11 cellular contexts compared by ENCODE assay signal in genomic region chr5:170552486-170553122, GRCh38. TPM values are rescaled to one million over a fixed set of nuclear protein-coding genes. Genes with fewer than 3 reads are reported as not detected.
DNase-seq lines count a peak whose midpoint lies in the region; ATAC-seq and TF ChIP-seq lines count a peak whose summit lies in the region.
"Had no signal": no experiment of that assay in that cellular context is flagged by ENCODE, and none has a peak within 500 bp of the region (broad histone marks: within the 10 kb centered on the region; RNA-seq: fewer than 3 reads in every experiment).

No MANE protein-coding gene starts in this region.

- H3K4me1 ChIP-seq in left ventricle myocardium inferior (peaks cover 23% of the 10 kb centered on the region), rectal smooth muscle tissue (ENCODE audit: control insufficient read depth, insufficient read depth, low read length) (peaks cover 9% of the 10 kb centered on the region)

- H3K9ac ChIP-seq in rectal smooth muscle tissue (ENCODE audit: low read length) = no peak overlapping the region

- no peak overlapping the region for H3K4me3 ChIP-seq in left ventricle myocardium inferior
- no peak overlapping the region for H3K4me3 ChIP-seq in rectal smooth muscle tissue (ENCODE audit: low read length)
- H3K4me3 ChIP-seq: SK-N-MC, thoracic aorta had no signal

- ATAC-seq in activated CD8-positive, alpha-beta T cell treated with anti-CD3 and anti-CD28 coated beads, Interleukin-2, amount 10 ng/mL, durations not matched to agents 7 days and 5 days = peak; percentile 27
- ATAC-seq in GM21381 (IDR thresholded peaks at IDR 0.05; ENCODE audit: unreplicated experiment) = no peak
- no peak for ATAC-seq in GM18868 (IDR thresholded peaks at IDR 0.05; ENCODE audit: unreplicated experiment)

- H3K27ac ChIP-seq in left ventricle myocardium inferior (replicated peaks) = peak overlapping the region; percentile 11
- peak overlapping the region; percentile 21 for H3K27ac ChIP-seq in rectal smooth muscle tissue (ENCODE audit: low read depth, low read length)
- H3K27ac ChIP-seq: epithelial cell of prostate, SK-N-MC, thoracic aorta had no signal

- TF ChIP-seq CTCF in left ventricle myocardium inferior (IDR thresholded peaks at IDR 0.05; ENCODE audit: borderline replicate concordance) = no peak

- no peaks in the 10 kb centered on the region for H3K36me3 Mint-ChIP-seq in activated CD8-positive, alpha-beta T cell treated with anti-CD3 and anti-CD28 coated beads, Interleukin-2, amount 10 ng/mL, durations not matched to agents 7 days and 5 days (ENCODE audit: low read depth)

- H3K36me3 ChIP-seq in left ventricle myocardium inferior = no peaks in the 10 kb centered on the region
- no peaks in the 10 kb centered on the region for H3K36me3 ChIP-seq in rectal smooth muscle tissue (ENCODE audit: control insufficient read depth, insufficient read depth, low read length)
- H3K36me3 ChIP-seq: thoracic aorta had no signal

- no peaks in the 10 kb centered on the region for H3K9me3 ChIP-seq in left ventricle myocardium inferior (replicated peaks)
- H3K9me3 ChIP-seq: thoracic aorta had no signal

- CTCF ChIA-PET in activated CD8-positive, alpha-beta T cell treated with anti-CD3 and anti-CD28 coated beads, Interleukin-2, amount 10 ng/mL, durations not matched to agents 7 days and 5 days (lab: Charles Lee) = no interaction called here

- intact Hi-C loops in left ventricle myocardium inferior (cut with micrococcal nuclease) = no loop called here

- POLR2A ChIA-PET in activated CD8-positive, alpha-beta T cell treated with anti-CD3 and anti-CD28 coated beads, Interleukin-2, amount 10 ng/mL, durations not matched to agents 7 days and 5 days (lab: Charles Lee) = no interaction called here

- H3K27me3 ChIP-seq in left ventricle myocardium inferior (ENCODE audit: low read depth) (peaks cover 16% of the 10 kb centered on the region), rectal smooth muscle tissue (ENCODE audit: control insufficient read depth, insufficient read depth, low read length) (no peaks in the 10 kb centered on the region)

- H3K4me3 Mint-ChIP-seq in activated CD8-positive, alpha-beta T cell treated with anti-CD3 and anti-CD28 coated beads, Interleukin-2, amount 10 ng/mL, durations not matched to agents 7 days and 5 days = no peak overlapping the region

- H3K27ac Mint-ChIP-seq in activated CD8-positive, alpha-beta T cell treated with anti-CD3 and anti-CD28 coated beads, Interleukin-2, amount 10 ng/mL, durations not matched to agents 7 days and 5 days = no peak overlapping the region

- peaks cover 5% of the 10 kb centered on the region for H3K27me3 Mint-ChIP-seq in activated CD8-positive, alpha-beta T cell treated with anti-CD3 and anti-CD28 coated beads, Interleukin-2, amount 10 ng/mL, durations not matched to agents 7 days and 5 days (ENCODE audit: low read depth)

- H3K4me1 Mint-ChIP-seq in activated CD8-positive, alpha-beta T cell treated with anti-CD3 and anti-CD28 coated beads, Interleukin-2, amount 10 ng/mL, durations not matched to agents 7 days and 5 days (ENCODE audit: low read depth) = no peaks in the 10 kb centered on the region

- DNase-seq in GM04503 (ENCODE audit: low read depth) = peak; percentile 5
- no peak for DNase-seq in activated CD8-positive, alpha-beta T cell treated with anti-CD3 and anti-CD28 coated beads, Interleukin-2, amount 10 ng/mL, durations not matched to agents 7 days and 5 days
- peak; percentile 83 for DNase-seq in left ventricle myocardium inferior
- no peak for DNase-seq in stimulated activated CD4-positive, alpha-beta T cell treated with anti-CD3 and anti-CD28 coated beads, Interleukin-4, amount 100 ng/mL, for 24 hours
- no peak for DNase-seq in activated effector memory CD4-positive, alpha-beta T cell treated with Interleukin-2 at 50 U/mL for 16 hours

- H3K9me3 Mint-ChIP-seq in activated CD8-positive, alpha-beta T cell treated with anti-CD3 and anti-CD28 coated beads, Interleukin-2, amount 10 ng/mL, durations not matched to agents 7 days and 5 days (ENCODE audit: insufficient read depth) = no peaks in the 10 kb centered on the region

RNA-seq across cellular contexts. Expression of gene KCNIP1, which starts 48.8 kb away (rescaled TPM):
- total RNA-seq in activated CD8-positive, alpha-beta T cell treated with anti-CD3 and anti-CD28 coated beads, Interleukin-2, amount 10 ng/mL, durations not matched to agents 7 days and 5 days = not detected
- 0.16 TPM for total RNA-seq in left ventricle myocardium inferior
- total RNA-seq: thoracic aorta had no signal

Comparison
In these comparisons a context has a peak if more than half of its experiments do, and no peak if none do; other contexts are left out.
1. DNase-seq: peak in GM04503 (single experiment) and left ventricle myocardium inferior (single experiment); none in activated CD8-positive, alpha-beta T cell treated with anti-CD3 and anti-CD28 coated beads, Interleukin-2, amount 10 ng/mL, durations not matched to agents 7 days and 5 days (single experiment), stimulated activated CD4-positive, alpha-beta T cell treated with anti-CD3 and anti-CD28 coated beads, Interleukin-4, amount 100 ng/mL, for 24 hours (single experiment) and activated effector memory CD4-positive, alpha-beta T cell treated with Interleukin-2 at 50 U/mL for 16 hours (single experiment).